ENCODE assay signal across 23 cellular contexts in genomic region chr17:74459622-74460021, GRCh38. TPM values are rescaled to one million over a fixed set of nuclear protein-coding genes. Genes with fewer than 3 reads are reported as not detected.
DNase-seq lines count a peak whose midpoint lies in the region; ATAC-seq and TF ChIP-seq lines count a peak whose summit lies in the region.
"Had no signal": no experiment of that assay in that cellular context is flagged by ENCODE, and none has a peak within 500 bp of the region (broad histone marks: within the 10 kb centered on the region; RNA-seq: fewer than 3 reads in every experiment).

No MANE protein-coding gene starts in this region.

- CTCF ChIA-PET in HEK293 (lab: Yijun Ruan, JAX): interaction anchor here (0.9 to 11.7 kb wide), 5 partner anchors 24 to 259 kb away, joined by 3 to 453 read pairs (median 3); no protein-coding TSS in a partner anchor

- no peaks in the 10 kb centered on the region for H3K36me3 ChIP-seq in HEK293 (ENCODE audit: control insufficient read depth in 2 of 2, insufficient read depth in 1 of 2, low read length in 2 of 2)
- H3K36me3 ChIP-seq: BLaER1, HAP-1 had no signal

- H3K4me3 Mint-ChIP-seq in central memory CD8-positive, alpha-beta T cell: no peak overlapping the region
- H3K4me3 Mint-ChIP-seq in stimulated activated naive B cell treated with anti-CD40 and anti-IgM and Interleukin-4, amounts not matched to agents 10 μg/mL and 1 μg/mL and 100 μg/mL, for 72 hours: no peak overlapping the region
- H3K4me3 Mint-ChIP-seq in CD14-positive monocyte: no peak overlapping the region
- H3K4me3 Mint-ChIP-seq: B cell; CD4-positive, alpha-beta T cell had no signal

- H3K4me3 ChIP-seq in HEK293 (ENCODE audit: low read depth, low read length): no peak overlapping the region
- H3K4me3 ChIP-seq: BLaER1, GM12878, GM23248, HAP-1 had no signal

- H3K27me3 Mint-ChIP-seq in central memory CD8-positive, alpha-beta T cell: no peaks in the 10 kb centered on the region
- H3K27me3 Mint-ChIP-seq in stimulated activated naive B cell treated with anti-CD40 and anti-IgM and Interleukin-4, amounts not matched to agents 10 μg/mL and 1 μg/mL and 100 μg/mL, for 72 hours: peaks cover 19 to 22% of the 10 kb centered on the region in 2 donors
- H3K27me3 Mint-ChIP-seq in CD14-positive monocyte (ENCODE audit: low read depth in 3 of 3): peaks cover 2 to 8% (median 2%) of the 10 kb centered on the region in 3 donors
- H3K27me3 Mint-ChIP-seq: CD4-positive, alpha-beta T cell had no signal

- H3K4me1 Mint-ChIP-seq in central memory CD8-positive, alpha-beta T cell: peaks cover 51% of the 10 kb centered on the region
- peaks cover 19 to 23% of the 10 kb centered on the region in 2 donors for H3K4me1 Mint-ChIP-seq in stimulated activated naive B cell treated with anti-CD40 and anti-IgM and Interleukin-4, amounts not matched to agents 10 μg/mL and 1 μg/mL and 100 μg/mL, for 72 hours
- H3K4me1 Mint-ChIP-seq in CD14-positive monocyte: peaks cover 12% of the 10 kb centered on the region

- no peaks in the 10 kb centered on the region for H3K9me3 ChIP-seq in HEK293 (ENCODE audit: control insufficient read depth, insufficient read depth, low read depth, low read length)
- H3K9me3 ChIP-seq: BLaER1, HAP-1 had no signal

- peak overlapping the region; percentile 76 for H3K27ac Mint-ChIP-seq in central memory CD8-positive, alpha-beta T cell (ENCODE audit: low read depth)
- no peak overlapping the region for H3K27ac Mint-ChIP-seq in stimulated activated naive B cell treated with anti-CD40 and anti-IgM and Interleukin-4, amounts not matched to agents 10 μg/mL and 1 μg/mL and 100 μg/mL, for 72 hours
- peak overlapping the region in 1 of 7 donors; percentile 48 for H3K27ac Mint-ChIP-seq in CD14-positive monocyte
- H3K27ac Mint-ChIP-seq: B cell; CD4-positive, alpha-beta T cell had no signal

- H3K9me3 Mint-ChIP-seq in central memory CD8-positive, alpha-beta T cell: no peaks in the 10 kb centered on the region
- no peaks in the 10 kb centered on the region for H3K9me3 Mint-ChIP-seq in stimulated activated naive B cell treated with anti-CD40 and anti-IgM and Interleukin-4, amounts not matched to agents 10 μg/mL and 1 μg/mL and 100 μg/mL, for 72 hours
- H3K9me3 Mint-ChIP-seq in CD14-positive monocyte: no peaks in the 10 kb centered on the region
- H3K9me3 Mint-ChIP-seq: CD4-positive, alpha-beta T cell; CD8-positive, alpha-beta memory T cell had no signal

- no peak for ATAC-seq in Right ventricle myocardium superior (ENCODE audit: poor library complexity)
- ATAC-seq in Right ventricle myocardium inferior: no peak
- no peak for ATAC-seq in central memory CD8-positive, alpha-beta T cell (replicated peaks; ENCODE audit: extremely low read depth, poor library complexity, severe bottlenecking)
- no peak for ATAC-seq in stimulated activated naive B cell treated with anti-CD40 and anti-IgM and Interleukin-4, amounts not matched to agents 10 μg/mL and 1 μg/mL and 100 μg/mL, for 72 hours (replicated peaks)
- ATAC-seq: GM12878 had no signal

- H3K36me3 Mint-ChIP-seq in central memory CD8-positive, alpha-beta T cell (ENCODE audit: insufficient read depth): peaks cover 10% of the 10 kb centered on the region
- no peaks in the 10 kb centered on the region for H3K36me3 Mint-ChIP-seq in stimulated activated naive B cell treated with anti-CD40 and anti-IgM and Interleukin-4, amounts not matched to agents 10 μg/mL and 1 μg/mL and 100 μg/mL, for 72 hours
- H3K36me3 Mint-ChIP-seq in CD14-positive monocyte: peaks cover 0 to 2% of the 10 kb centered on the region in 2 donors
- H3K36me3 Mint-ChIP-seq: CD8-positive, alpha-beta memory T cell had no signal

- H3K27ac ChIP-seq in HEK293 (ENCODE audit: extremely low read depth, low read depth, low read length): no peak overlapping the region
- H3K27ac ChIP-seq: 22Rv1, BLaER1, C4-2B, GM23248 had no signal

- H3K4me1 ChIP-seq in HEK293 (ENCODE audit: control insufficient read depth, insufficient read depth, low read length): peaks cover under 1% of the 10 kb centered on the region; the same call in 1 of the 2 replicates

- POLR2A ChIA-PET in HEK293 (lab: Yijun Ruan, JAX): no interaction called here

- DNase-seq in Right ventricle myocardium superior: peak; percentile 23
- no peak for DNase-seq in Right ventricle myocardium inferior (ENCODE audit: missing footprints)
- DNase-seq in central memory CD8-positive, alpha-beta T cell (ENCODE audit: low spot score in 2 of 2): no peak
- DNase-seq in islet precursor cell: peak; percentile 52
- DNase-seq in stimulated activated naive B cell treated with anti-CD40 and anti-IgM and Interleukin-4, amounts not matched to agents 10 μg/mL and 1 μg/mL and 100 μg/mL, for 72 hours: no peak
- no peak for DNase-seq in activated CD4-positive, alpha-beta T cell treated with anti-CD3 and anti-CD28 coated beads for 48 hours
- no peak for DNase-seq in CD14-positive monocyte (ENCODE audit: low spot score)
- DNase-seq: CD4-positive, alpha-beta T cell; CD8-positive, alpha-beta memory T cell; DMS 273 treated with DMSO at 0.1 percent for 48 hours; DMS79; EL; GDM1; GM23248 had no signal

- TF ChIP-seq CTCF in HEK293 (tag by site-specific recombination; IDR thresholded peaks at IDR 0.05): no peak
- no peak for TF ChIP-seq CTCF in CD14-positive monocyte (IDR thresholded peaks at IDR 0.05)

- intact Hi-C loops in Right ventricle myocardium superior (cut with DNase I): loop anchor here (10.0 kb wide), 2 partner anchors 155 to 255 kb away; partner anchors contain the start of gene RPL38
- intact Hi-C loops in Right ventricle myocardium inferior (cut with DNase I): loop anchor here (5.0 kb wide), 1 partner anchor 247 kb away; the partner anchor contains the start of gene TTYH2
- intact Hi-C loops in CD14-positive monocyte (cut with micrococcal nuclease): loop anchor here (5.0 kb wide), 1 partner anchor 33 kb away; no protein-coding TSS in a partner anchor

TF ChIP-seq in HEK293, 187 proteins besides CTCF, POLR2A, EP300 and RAD21:
- no peak for TF ChIP-seq ZNF560 (tag by site-specific recombination; IDR thresholded peaks at IDR 0.05; ENCODE audit: borderline replicate concordance)
- TF ChIP-seq PRDM10 (tag by site-specific recombination; IDR thresholded peaks at IDR 0.05): peak; percentile 35

RNA-seq across cellular contexts. Expression of gene CD300A, which starts 6.8 kb away (rescaled TPM):
- total RNA-seq in Right ventricle myocardium superior: 1.7 TPM
- total RNA-seq in Right ventricle myocardium inferior: 2.4 TPM
- polyA plus RNA-seq in CD14-positive monocyte: 100 to 1,000 TPM; 212 to 222 TPM
- total RNA-seq: GM23248, H4 had no signal
- polyA plus RNA-seq: AG04450, GM23248 had no signal

RNA-seq across cellular contexts. Expression of gene GPRC5C, which starts 27.7 kb away (rescaled TPM):
- total RNA-seq in Right ventricle myocardium superior: 30.5 TPM
- total RNA-seq in Right ventricle myocardium inferior: 37.2 TPM
- polyA plus RNA-seq in CD14-positive monocyte: 1 to 10 TPM in 1 of 2 donors, under 1 TPM in 1; 0.47 to 1.9 TPM
- total RNA-seq: CD4-positive, alpha-beta T cell had no signal
- polyA plus RNA-seq: CD8-positive, alpha-beta memory T cell had no signal

Comparison
In these comparisons a context has a peak if more than half of its experiments do, and no peak if none do; other contexts are left out.
1. DNase-seq: peak in Right ventricle myocardium superior (single experiment) and islet precursor cell (single experiment); none in Right ventricle myocardium inferior (single experiment), central memory CD8-positive, alpha-beta T cell (0 of 2), stimulated activated naive B cell treated with anti-CD40 and anti-IgM and Interleukin-4, amounts not matched to agents 10 μg/mL and 1 μg/mL and 100 μg/mL, for 72 hours (single experiment), activated CD4-positive, alpha-beta T cell treated with anti-CD3 and anti-CD28 coated beads for 48 hours (single experiment) and CD14-positive monocyte (single experiment).